In the genomic region with DNA sequence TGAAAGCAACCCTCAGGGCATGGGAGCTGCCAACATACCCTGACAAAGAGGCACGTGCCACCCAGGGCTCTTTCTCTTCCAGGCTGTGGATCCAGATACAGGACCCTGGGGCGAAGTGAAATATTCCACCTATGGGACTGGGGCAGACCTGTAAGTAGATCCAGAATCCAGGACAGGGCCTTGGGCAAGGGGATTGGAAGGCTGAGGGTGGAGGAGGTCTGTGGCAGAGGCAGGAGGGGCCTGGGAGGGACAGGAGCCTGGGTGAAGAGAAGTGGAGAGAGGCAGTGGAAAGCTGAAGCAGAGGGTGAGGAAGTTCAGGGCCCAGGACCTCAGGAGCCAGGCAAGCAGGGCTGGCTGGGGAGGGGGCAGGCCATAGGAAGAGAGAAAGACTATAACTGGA, we compare ENCODE assay signal across 24 cellular contexts. TPM values are rescaled to one million over a fixed set of nuclear protein-coding genes. Genes with fewer than 3 reads are reported as not detected.
"Had no signal": no experiment of that assay in that cellular context is flagged by ENCODE, and none has a peak within 500 bp of the region (broad histone marks: within the 10 kb centered on the region; RNA-seq: fewer than 3 reads in every experiment).

No MANE protein-coding gene starts in this region.

- H3K9me3 ChIP-seq: SK-N-SH had no signal

- H3K36me3 Mint-ChIP-seq: IgD-negative memory B cell had no signal

- H3K9me3 Mint-ChIP-seq: IgD-negative memory B cell had no signal

- H3K4me3 ChIP-seq: K562 had no signal

- H3K9ac ChIP-seq: KMS-11, SK-N-SH had no signal

- DNase-seq: Kasumi-1, NCI-H1092, NCI-H1105 treated with DMSO at 0.1 percent for 48 hours, NCI-H1417 treated with DMSO at 0.1 percent for 48 hours, NCI-H146, NCI-H1694 treated with DMSO at 0.1 percent for 48 hours, NCI-H1930, NCI-H2081, NCI-H2107, NCI-H226, NCI-H446, NCI-H510A, NCI-H524 treated with DMSO at 0.1 percent for 48 hours, NCI-H69, NCI-H774, SHP77, SK-N-SH had no signal

- H3K4me1 Mint-ChIP-seq: IgD-negative memory B cell had no signal

- H3K27ac ChIP-seq: HL-60, KMS-11, RWPE1 had no signal

- H3K4me2 ChIP-seq: KMS-11, SK-N-SH had no signal

- ATAC-seq: K562 had no signal

- H3K4me3 Mint-ChIP-seq: IgD-negative memory B cell had no signal

RNA-seq across cellular contexts. Expression of a gene that starts 13.8 kb away (rescaled TPM):
- total RNA-seq: K562, M059J, SK-MEL-5 had no signal
- polyA plus RNA-seq: IgD-negative memory B cell, K562, SK-N-SH had no signal

RNA-seq across cellular contexts. Expression of a gene that starts 17.2 kb away (rescaled TPM):
- total RNA-seq: M059J, SK-MEL-5 had no signal
- polyA plus RNA-seq: IgD-negative memory B cell had no signal

RNA-seq across cellular contexts. Expression of a gene that starts 29.8 kb away (rescaled TPM):
- total RNA-seq: K562, M059J, SK-MEL-5 had no signal
- polyA plus RNA-seq: IgD-negative memory B cell, K562, SK-N-SH had no signal

RNA-seq across cellular contexts. Expression of a gene that starts 33.3 kb away (rescaled TPM):
- total RNA-seq: K562, M059J had no signal
- polyA plus RNA-seq: IgD-negative memory B cell, K562, SK-N-SH had no signal

RNA-seq across cellular contexts. Expression of a gene that starts 38.0 kb away (rescaled TPM):
- total RNA-seq: M059J, SK-MEL-5 had no signal
- polyA plus RNA-seq: IgD-negative memory B cell, K562, SK-N-SH had no signal
